13 cellular contexts compared by ENCODE assay signal in genomic region chr1:53343831-53344668, GRCh38. TPM values are rescaled to one million over a fixed set of nuclear protein-coding genes. Genes with fewer than 3 reads are reported as not detected.
DNase-seq lines count a peak whose midpoint lies in the region; ATAC-seq and TF ChIP-seq lines count a peak whose summit lies in the region.
"Had no signal": no experiment of that assay in that cellular context is flagged by ENCODE, and none has a peak within 500 bp of the region (broad histone marks: within the 10 kb centered on the region; RNA-seq: fewer than 3 reads in every experiment).

No MANE protein-coding gene starts in this region.

- intact Hi-C loops in right lobe of liver (cut with DNase I) (no loop called here), testis (cut with DNase I; ENCODE audit: low total_unique reads) (no loop called here), PC-9 (cut with micrococcal nuclease; ENCODE audit: unreplicated experiment) (no loop called here)

- H3K79me2 ChIP-seq in PC-9 (ENCODE audit: low read depth), result no peaks in the 10 kb centered on the region

- TF ChIP-seq POLR2A in right lobe of liver (IDR thresholded peaks at IDR 0.05) (no peak), testis (IDR thresholded peaks at IDR 0.05) (no peak)

- H3K36me3 ChIP-seq in HEK293 (ENCODE audit: control insufficient read depth in 2 of 2, insufficient read depth in 1 of 2, low read length in 2 of 2), result no peaks in the 10 kb centered on the region
- no peaks in the 10 kb centered on the region for H3K36me3 ChIP-seq in right lobe of liver
- no peaks in the 10 kb centered on the region for H3K36me3 ChIP-seq in testis (ENCODE audit: low read depth, missing control alignments)
- no peaks in the 10 kb centered on the region for H3K36me3 ChIP-seq in PC-9 (ENCODE audit: low read depth)

- H3K9me2 ChIP-seq in PC-9 (ENCODE audit: insufficient read depth), result no peaks in the 10 kb centered on the region

- H2AFZ ChIP-seq in PC-9, result no peak overlapping the region

- CTCF ChIA-PET in HEK293 (lab: Yijun Ruan, JAX) (interaction anchor here (0.7 to 1.1 kb wide), 3 partner anchors 26 to 66 kb away, joined by 3 to 4 read pairs (median 4); no protein-coding TSS in a partner anchor), PC-9 (lab: Charles Lee) (no interaction called here)

- no peaks in the 10 kb centered on the region for H3F3A ChIP-seq in PC-9 (ENCODE audit: insufficient read depth, low read depth)

- 52% methylated on average over 3 of the region's 9 CpGs for WGBS in right lobe of liver (ENCODE audit: insufficient coverage, low coverage, low lambda C conversion rate, missing lambda C conversion rate)
- WGBS in testis, 2 donors, result 84 to 87% methylated on average over 7 to 9 of the region's 9 CpGs

- TF ChIP-seq CTCF in HEK293 (tag by site-specific recombination; IDR thresholded peaks at IDR 0.05), result no peak
- no peak for TF ChIP-seq CTCF in right lobe of liver (IDR thresholded peaks at IDR 0.05)
- no peak for TF ChIP-seq CTCF in testis (IDR thresholded peaks at IDR 0.05)
- no peak for TF ChIP-seq CTCF in PC-9 (conservative IDR thresholded peaks at IDR 0.05)

- no TSS peak for BruUV-seq in PC-9 (replicated peaks; lab: Mats Ljungman, UMichigan)

- no peak overlapping the region for H3K27ac ChIP-seq in HEK293 (ENCODE audit: extremely low read depth, low read depth, low read length)
- H3K27ac ChIP-seq in right lobe of liver, result no peak overlapping the region
- H3K27ac ChIP-seq in testis, result no peak overlapping the region
- H3K27ac ChIP-seq in PC-9, result no peak overlapping the region

- H3K4me2 ChIP-seq in PC-9, result no peak overlapping the region

- H4K20me1 ChIP-seq in PC-9 (ENCODE audit: insufficient read depth), result no peaks in the 10 kb centered on the region

- no peak overlapping the region for H3K4me3 ChIP-seq in HEK293 (ENCODE audit: low read depth, low read length)
- no peak overlapping the region for H3K4me3 ChIP-seq in right lobe of liver
- no peak overlapping the region for H3K4me3 ChIP-seq in testis
- H3K4me3 ChIP-seq in PC-9, result no peak overlapping the region

- DNase-seq in AG08396 (ENCODE audit: low spot score) (peak; percentile 44), amniotic stem cell (lab: John Stamatoyannopoulos, UW) (peak; percentile 6), right lobe of liver (peak; percentile 6 to 36 (median 23)), testis (no peak), NCI-H2029 treated with DMSO at 0.1 percent for 48 hours (lab: John Stamatoyannopoulos, UW) (no peak), PC-9 (no peak)
- DNase-seq: activated B cell treated with CpG ODN at 0.5 μM for 24 hours; AML-193; central memory CD4-positive, alpha-beta T cell; DMS53; NCI-H2107 had no signal

- no peaks in the 10 kb centered on the region for H3K27me3 ChIP-seq in right lobe of liver
- H3K27me3 ChIP-seq in testis, result no peaks in the 10 kb centered on the region
- no peaks in the 10 kb centered on the region for H3K27me3 ChIP-seq in PC-9 (ENCODE audit: insufficient read depth, low read depth)

- POLR2A ChIA-PET in HEK293 (lab: Yijun Ruan, JAX) (no interaction called here), PC-9 (lab: Charles Lee; ENCODE audit: unreplicated experiment) (no interaction called here)

- H3K9me3 ChIP-seq in HEK293 (ENCODE audit: control insufficient read depth, insufficient read depth, low read depth, low read length) (no peaks in the 10 kb centered on the region), right lobe of liver (no peaks in the 10 kb centered on the region), testis (no peaks in the 10 kb centered on the region), PC-9 (ENCODE audit: insufficient read depth, low read depth) (no peaks in the 10 kb centered on the region)

- ATAC-seq in right lobe of liver, result no peak
- ATAC-seq in HG02642 (IDR thresholded peaks at IDR 0.05; ENCODE audit: poor library complexity, unreplicated experiment), result no peak

- H3K4me1 ChIP-seq in HEK293 (ENCODE audit: control insufficient read depth, insufficient read depth, low read length), result no peaks in the 10 kb centered on the region
- H3K4me1 ChIP-seq in right lobe of liver, result no peaks in the 10 kb centered on the region
- H3K4me1 ChIP-seq in testis, result no peaks in the 10 kb centered on the region
- no peaks in the 10 kb centered on the region for H3K4me1 ChIP-seq in PC-9 (replicated peaks; ENCODE audit: insufficient read depth)

TF ChIP-seq in HEK293, 187 proteins besides CTCF, POLR2A, EP300 and RAD21:
- TF ChIP-seq ZNF280D (tag by site-specific recombination; IDR thresholded peaks at IDR 0.05), result no peak
- peak; percentile 51 for TF ChIP-seq ZIC2 (tag by site-specific recombination; IDR thresholded peaks at IDR 0.05)

RNA-seq across cellular contexts. Expression of gene LRP8, which starts 16.2 kb away (rescaled TPM):
- total RNA-seq in right lobe of liver (1 to 10 TPM in 2 of 6 experiments, under 1 TPM in 4; 0.21 to 1.2 (median 0.56) TPM), testis (100 to 1,000 TPM; 223 to 253 TPM), PC-9 (2021) (62.1 and 85.3 TPM in 2 replicates)
- 64.3 TPM for polyA plus RNA-seq in testis (ENCODE audit: insufficient read depth, low read depth, low replicate concordance)

Comparison
In these comparisons a context has a peak if more than half of its experiments do, and no peak if none do; other contexts are left out.
1. DNase-seq: peak in AG08396 (single experiment), amniotic stem cell (single experiment) and right lobe of liver (3 of 3); none in testis (single experiment), NCI-H2029 treated with DMSO at 0.1 percent for 48 hours (single experiment) and PC-9 (0 of 2).
2. RNA of gene LRP8, which starts 16.2 kb away (total RNA-seq): 223 to 253 TPM in testis and 62.1 to 85.3 TPM in PC-9; 0.21 to 1.2 TPM in right lobe of liver; every median in the first group is over 10 times any median in the second.